In genomic region chr5:98292496-98292895, GRCh38 we compare ENCODE assay signal across 1 cellular context.
TF ChIP-seq lines count a peak whose summit lies in the region.

No MANE protein-coding gene starts in this region.

TF ChIP-seq in SK-N-SH, 30 proteins besides CTCF, POLR2A, EP300 and RAD21 (continued from another document):
- TF ChIP-seq, protein P1, sequence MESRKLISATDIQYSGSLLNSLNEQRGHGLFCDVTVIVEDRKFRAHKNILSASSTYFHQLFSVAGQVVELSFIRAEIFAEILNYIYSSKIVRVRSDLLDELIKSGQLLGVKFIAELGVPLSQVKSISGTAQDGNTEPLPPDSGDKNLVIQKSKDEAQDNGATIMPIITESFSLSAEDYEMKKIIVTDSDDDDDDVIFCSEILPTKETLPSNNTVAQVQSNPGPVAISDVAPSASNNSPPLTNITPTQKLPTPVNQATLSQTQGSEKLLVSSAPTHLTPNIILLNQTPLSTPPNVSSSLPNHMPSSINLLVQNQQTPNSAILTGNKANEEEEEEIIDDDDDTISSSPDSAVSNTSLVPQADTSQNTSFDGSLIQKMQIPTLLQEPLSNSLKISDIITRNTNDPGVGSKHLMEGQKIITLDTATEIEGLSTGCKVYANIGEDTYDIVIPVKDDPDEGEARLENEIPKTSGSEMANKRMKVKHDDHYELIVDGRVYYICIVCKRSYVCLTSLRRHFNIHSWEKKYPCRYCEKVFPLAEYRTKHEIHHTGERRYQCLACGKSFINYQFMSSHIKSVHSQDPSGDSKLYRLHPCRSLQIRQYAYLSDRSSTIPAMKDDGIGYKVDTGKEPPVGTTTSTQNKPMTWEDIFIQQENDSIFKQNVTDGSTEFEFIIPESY (IDR thresholded peaks at IDR 0.05; ENCODE audit: borderline replicate concordance, low read depth), result no peak
- TF ChIP-seq TAF1 (IDR thresholded peaks at IDR 0.05; ENCODE audit: borderline replicate concordance, low read depth, low read length) (no peak), ELF1 (IDR thresholded peaks at IDR 0.05) (no peak), CHD2 (IDR thresholded peaks at IDR 0.05; ENCODE audit: low read length, partially characterized antibody) (no peak), YY1 (IDR thresholded peaks at IDR 0.05; ENCODE audit: low read depth) (no peak), GATA2 (CRISPR knock-in tag; IDR thresholded peaks at IDR 0.05) (no peak), TCF12 (IDR thresholded peaks at IDR 0.05) (no peak), IRF3 (IDR thresholded peaks at IDR 0.05; ENCODE audit: low read depth, low read length) (no peak)
